Comparison of ENCODE assay signal across 19 cellular contexts in genomic region chr1:161616417-161616816, GRCh38. TPM values are rescaled to one million over a fixed set of nuclear protein-coding genes. Genes with fewer than 3 reads are reported as not detected.
A peak's percentile ranks its signal among the peaks of the same experiment; 100 is the strongest.
DNase-seq lines count a peak whose midpoint lies in the region; ATAC-seq, FAIRE-seq and TF ChIP-seq lines count a peak whose summit lies in the region.
"Not testable (repeated sequence)": the region's sequence is repeated elsewhere in the genome, so short reads cannot be mapped to it uniquely, and the experiment has no call there.
"Had no signal": no experiment of that assay in that cellular context is flagged by ENCODE, and none has a peak within 500 bp of the region (broad histone marks: within the 10 kb centered on the region; RNA-seq: fewer than 3 reads in every experiment).

No MANE protein-coding gene starts in this region.

- H4K8ac ChIP-seq in neuronal stem cell (ENCODE audit: low read depth, low read length) = not testable (repeated sequence)

- not testable (repeated sequence) for H3K79me2 ChIP-seq in K562 (ENCODE audit: control insufficient read depth, insufficient read depth, low read length)

- H3K9me1 ChIP-seq in K562 (ENCODE audit: control insufficient read depth, insufficient read depth, low read length) = not testable (repeated sequence)

- not testable (repeated sequence) for FAIRE-seq in K562 (lab: Jason Lieb, UNC); kidney (lab: Jason Lieb, UNC)

- H3K9me3 Mint-ChIP-seq in glutamatergic neuron (ENCODE audit: unreplicated experiment) = peaks cover 11% of the 10 kb centered on the region

- ATAC-seq in K562, right cardiac atrium: not testable (repeated sequence)

- H3K4ac ChIP-seq in neuronal stem cell (ENCODE audit: low read length) = not testable (repeated sequence)

- not testable (repeated sequence) for H3K4me1 Mint-ChIP-seq in glutamatergic neuron (ENCODE audit: low read depth, unreplicated experiment)

- peak overlapping the region; percentile 41 for H2BK12ac ChIP-seq in neuronal stem cell (ENCODE audit: low read length)

- TF ChIP-seq RAD21 in K562 (CRISPR knock-in tag; conservative IDR thresholded peaks at IDR 0.05 in 1 of 2, IDR thresholded peaks at IDR 0.05 in 1 of 2) = not testable (repeated sequence)

- not testable (repeated sequence) for H2BK120ac ChIP-seq in neuronal stem cell (ENCODE audit: low read depth, low read length)

- peak overlapping the region; percentile 94 for H3K18ac ChIP-seq in neuronal stem cell (ENCODE audit: low read length)

- H3K9ac ChIP-seq in K562 (ENCODE audit: insufficient read depth in 1 of 2, low read depth in 2 of 2, low read length in 2 of 2); kidney (ENCODE audit: low read length in 2 of 2); neuronal stem cell (ENCODE audit: low read depth, low read length, poor library complexity): not testable (repeated sequence)

- peak overlapping the region; percentile 91 for H3K27ac Mint-ChIP-seq in glutamatergic neuron (ENCODE audit: unreplicated experiment)

- BruUV-seq in K562 (replicated peaks; lab: Mats Ljungman, UMichigan) = not testable (repeated sequence)

- not testable (repeated sequence) for H3K27me3 Mint-ChIP-seq in glutamatergic neuron (ENCODE audit: unreplicated experiment)

- not testable (repeated sequence) for TF ChIP-seq POLR2A in K562 (conservative IDR thresholded peaks at IDR 0.05)

- 82% methylated on average over 10 of the region's 30 CpGs for WGBS in K562 (ENCODE audit: insufficient coverage, low coverage, missing lambda C conversion rate)
- 94% methylated on average over 30 of the region's 30 CpGs for WGBS in right cardiac atrium
- WGBS in neuronal stem cell (ENCODE audit: extremely low coverage in 2 of 2, insufficient read length in 2 of 2, insufficient replicate concordance in 1 of 2), 2 donors = no CpG with 5 or more reads among the region's 30 CpGs

- peak overlapping the region; percentile 38 for H3K14ac ChIP-seq in neuronal stem cell (ENCODE audit: low read length)

- not testable (repeated sequence) for H3K79me1 ChIP-seq in neuronal stem cell (ENCODE audit: low read depth, low read length)

- not testable (repeated sequence) for TF ChIP-seq EP300 in K562 (IDR thresholded peaks at IDR 0.05; ENCODE audit: low read length)

- H4K20me1 ChIP-seq in K562 (replicated peaks; ENCODE audit: control insufficient read depth, insufficient read depth, low read length) = not testable (repeated sequence)

- CTCF ChIA-PET in K562 (lab: Yijun Ruan, JAX; ENCODE audit: low intra/inter-chr PET ratio) = not testable (repeated sequence)

- not testable (repeated sequence) for H2BK15ac ChIP-seq in neuronal stem cell (ENCODE audit: low read length)

- H3K4me3 ChIP-seq in K562; right cardiac atrium (ENCODE audit: low read length); kidney (ENCODE audit: low read length in 2 of 2); neuronal stem cell (ENCODE audit: low read length in 2 of 2): not testable (repeated sequence)

- not testable (repeated sequence) for DNase-seq in K562 (ENCODE audit: extremely low read depth in 1 of 4, low spot score in 3 of 4); glutamatergic neuron; neuronal stem cell (ENCODE audit: low spot score)
- DNase-seq in right cardiac atrium (peak in 2 of 3 donors; percentile 27 to 49), kidney (peak; percentile 76)

- not testable (repeated sequence) for H3K36me3 Mint-ChIP-seq in glutamatergic neuron (ENCODE audit: unreplicated experiment)

- not testable (repeated sequence) for H3K36me3 ChIP-seq in K562 (ENCODE audit: control insufficient read depth, insufficient read depth, low read length); kidney (ENCODE audit: control insufficient read depth in 1 of 2, insufficient read depth in 2 of 2, low read length in 2 of 2); neuronal stem cell (replicated peaks in 1 of 2; ENCODE audit: control insufficient read depth in 2 of 2, insufficient read depth in 2 of 2, low read length in 2 of 2)

- not testable (repeated sequence) for H3K4me1 ChIP-seq in K562 (replicated peaks in 1 of 2; ENCODE audit: control insufficient read depth in 2 of 2, insufficient read depth in 2 of 2, low read length in 2 of 2); right cardiac atrium (ENCODE audit: control insufficient read depth, insufficient read depth, low read length); kidney (ENCODE audit: control insufficient read depth in 1 of 2, insufficient read depth in 1 of 2, low read depth in 1 of 2, low read length in 2 of 2); neuronal stem cell (ENCODE audit: control insufficient read depth in 2 of 2, insufficient read depth in 1 of 2, low read depth in 1 of 2, low read length in 2 of 2)

- not testable (repeated sequence) for H3K9me3 ChIP-seq in K562 (replicated peaks; ENCODE audit: control insufficient read depth, insufficient read depth, low read depth, low read length); right cardiac atrium (ENCODE audit: control insufficient read depth, low read length); kidney (ENCODE audit: control insufficient read depth in 1 of 2, low read length in 2 of 2); neuronal stem cell (replicated peaks in 1 of 2; ENCODE audit: control insufficient read depth in 2 of 2, insufficient read depth in 1 of 2, low read depth in 1 of 2, low read length in 2 of 2)

- not testable (repeated sequence) for H3K4me3 Mint-ChIP-seq in glutamatergic neuron (ENCODE audit: unreplicated experiment)

- H2BK5ac ChIP-seq in neuronal stem cell (ENCODE audit: low read length) = peak overlapping the region; percentile 66

- in situ Hi-C loops in K562 (cut with MboI) = not testable (repeated sequence)

- H2AFZ ChIP-seq in K562 (ENCODE audit: low read depth, low read length); neuronal stem cell (ENCODE audit: low read length): not testable (repeated sequence)

- intact Hi-C loops in K562 (cut with micrococcal nuclease); right cardiac atrium (cut with DNase I); kidney (cut with DNase I): not testable (repeated sequence)

- H3K4me2 ChIP-seq in K562 (ENCODE audit: insufficient read depth, low read length); neuronal stem cell (ENCODE audit: insufficient read depth, low read length, poor library complexity, severe bottlenecking): not testable (repeated sequence)

- not testable (repeated sequence) for TF ChIP-seq CTCF in K562 (IDR thresholded peaks at IDR 0.05 in 2 of 3, conservative IDR thresholded peaks at IDR 0.05 in 1 of 3; ENCODE audit: insufficient read depth in 2 of 3, low read depth in 1 of 3, low read length in 3 of 3); glutamatergic neuron (IDR thresholded peaks at IDR 0.05; ENCODE audit: partially characterized antibody, unreplicated experiment); kidney (IDR thresholded peaks at IDR 0.05; ENCODE audit: borderline replicate concordance, extremely low read depth, insufficient read depth)

- H4K91ac ChIP-seq in neuronal stem cell (ENCODE audit: low read depth, low read length, poor library complexity) = not testable (repeated sequence)

- not testable (repeated sequence) for H3K23ac ChIP-seq in neuronal stem cell (ENCODE audit: low read depth, low read length, poor library complexity)

- H3K27ac ChIP-seq in K562 (ENCODE audit: extremely low read depth, low read depth, low read length); right cardiac atrium (ENCODE audit: low read length); kidney (ENCODE audit: low read depth in 2 of 2, low read length in 2 of 2): not testable (repeated sequence)
- H3K27ac ChIP-seq in neuronal stem cell (replicated peaks; ENCODE audit: low read length) = peak overlapping the region; percentile 56

- H3K27me3 ChIP-seq in K562 (ENCODE audit: control insufficient read depth in 2 of 2, insufficient read depth in 2 of 2, low read length in 2 of 2); right cardiac atrium (ENCODE audit: control insufficient read depth, insufficient read depth); neuronal stem cell (ENCODE audit: control insufficient read depth in 3 of 3, insufficient read depth in 3 of 3, low read depth in 1 of 3, low read length in 3 of 3): not testable (repeated sequence)

- H2AK5ac ChIP-seq in neuronal stem cell (ENCODE audit: low read depth, low read length) = not testable (repeated sequence)

- POLR2A ChIA-PET in K562 (lab: Yijun Ruan, JAX) = not testable (repeated sequence)

RNA-seq across cellular contexts. Expression of gene FCGR3B, which starts 14.6 kb away (rescaled TPM):
- 1.4 and 2.2 TPM in 2 replicates for total RNA-seq in K562 (2011; cell fraction: chromatin; rRNA removed; ENCODE audit: low replicate concordance)
- total RNA-seq in K562 (2011; cell fraction: nucleolus; rRNA removed) = 1.3 and 2.0 TPM in 2 replicates
- 2.4 and 2.8 TPM in 2 replicates for total RNA-seq in K562 (2011; cell fraction: nucleoplasm; rRNA removed)
- total RNA-seq in K562 (2014; rRNA removed) = 0.08 and 0.18 TPM in 2 replicates
- 0.40 and 0.54 TPM in 2 replicates for total RNA-seq in K562 (2014; rRNA removed; fragmentation: Illumina TruSeq; extraction: Trizol)
- total RNA-seq in K562 (2015; rRNA removed; fragmentation: Illumina TruSeq; extraction: Trizol) = 0.19 and 0.36 TPM in 2 replicates
- 0.11 and 0.49 TPM in 2 replicates for total RNA-seq in K562 (2021)
- 0.87 and 1.1 TPM in 2 replicates for polyA plus RNA-seq in K562 (2011; rRNA removed)
- polyA plus RNA-seq in K562 (2011; cell fraction: cytosol; rRNA removed) = 0.18 and 0.25 TPM in 2 replicates
- 0.95 and 1.6 TPM in 2 replicates for polyA plus RNA-seq in K562 (2011; cell fraction: nucleus; rRNA removed)
- 0.55 and 1.00 TPM in 2 replicates for polyA plus RNA-seq in K562 (2012)
- polyA plus RNA-seq in K562 (2014; fragmentation: Illumina TruSeq; extraction: Trizol) = 0.27 and 0.35 TPM in 2 replicates
- polyA plus RNA-seq in K562 (2014; fragmentation: Nextera tagmentation; extraction: Ambion mirVana) = under 1 TPM; 0.41 TPM
- polyA plus RNA-seq in K562 (2014; rRNA removed) = 0.27 and 0.36 TPM in 2 replicates
- polyA minus RNA-seq in K562 (2011; rRNA and poly(A)+ RNA removed) = 1.1 and 1.4 TPM in 2 replicates
- polyA minus RNA-seq in K562 (2011; cell fraction: cytosol; rRNA and poly(A)+ RNA removed) = not detected in 2 replicates
- polyA minus RNA-seq in K562 (2011; cell fraction: nucleus; rRNA and poly(A)+ RNA removed) = 0.94 and 2.4 TPM in 2 replicates
- not detected for total RNA-seq in glutamatergic neuron (ENCODE audit: unreplicated experiment)
- 1 to 10 TPM; 3.0 to 4.6 (median 3.9) TPM for total RNA-seq in right cardiac atrium
- 0.29 TPM for polyA plus RNA-seq in right cardiac atrium
- total RNA-seq in kidney = 4.3 TPM
- not detected for polyA plus RNA-seq in kidney (ENCODE audit: insufficient read depth, low read depth, low replicate concordance)
- not detected for polyA plus RNA-seq in neuronal stem cell (2013, experiment 1 of 2)
- not detected for polyA plus RNA-seq in neuronal stem cell (2013, experiment 2 of 2)
- total RNA-seq: A172; A673; B cell; Caco-2; Calu3; CD4-positive, alpha-beta memory T cell; CD4-positive, alpha-beta T cell; CD4-positive, CD25-positive, alpha-beta regulatory T cell; CD8-positive, alpha-beta memory T cell; CD8-positive, alpha-beta T cell; Daoy had no signal
- polyA plus RNA-seq: A549; AG04450; BJ; CD4-positive, alpha-beta memory T cell; CD4-positive, CD25-positive, alpha-beta regulatory T cell had no signal

RNA-seq across cellular contexts. Expression of gene FCGR2B, which starts 46.5 kb away (rescaled TPM):
- total RNA-seq in K562 (2011; cell fraction: chromatin; rRNA removed; ENCODE audit: low replicate concordance) = 6.8 and 7.4 TPM in 2 replicates
- 5.1 and 7.0 TPM in 2 replicates for total RNA-seq in K562 (2011; cell fraction: nucleolus; rRNA removed)
- total RNA-seq in K562 (2011; cell fraction: nucleoplasm; rRNA removed) = 7.6 and 9.9 TPM in 2 replicates
- total RNA-seq in K562 (2014; rRNA removed) (1.6 and 3.1 TPM in 2 replicates), K562 (2014; rRNA removed; fragmentation: Illumina TruSeq; extraction: Trizol) (3.1 and 3.3 TPM in 2 replicates), K562 (2015; rRNA removed; fragmentation: Illumina TruSeq; extraction: Trizol) (1.7 and 2.0 TPM in 2 replicates), K562 (2021) (2.4 and 3.1 TPM in 2 replicates), glutamatergic neuron (ENCODE audit: unreplicated experiment) (not detected), right cardiac atrium (10 to 100 TPM in 2 of 4 donors, 1 to 10 TPM in 2; 3.7 to 21.7 (median 9.7) TPM), kidney (19.7 TPM)
- polyA plus RNA-seq in K562 (2011; rRNA removed) (4.0 and 14.5 TPM in 2 replicates), K562 (2014; fragmentation: Illumina TruSeq; extraction: Trizol) (3.9 and 4.1 TPM in 2 replicates), K562 (2014; fragmentation: Nextera tagmentation; extraction: Ambion mirVana) (1 to 10 TPM; 6.4 to 8.9 TPM), K562 (2014; rRNA removed) (3.3 and 4.1 TPM in 2 replicates), right cardiac atrium (3.3 TPM), kidney (ENCODE audit: insufficient read depth, low read depth, low replicate concordance) (4.0 TPM)
- polyA plus RNA-seq in K562 (2011; cell fraction: cytosol; rRNA removed) = 4.3 and 14.1 TPM in 2 replicates
- 10.8 and 35.5 TPM in 2 replicates for polyA plus RNA-seq in K562 (2011; cell fraction: nucleus; rRNA removed)
- polyA plus RNA-seq in K562 (2012) = 14.5 and 18.1 TPM in 2 replicates
- polyA minus RNA-seq in K562 (2011; rRNA and poly(A)+ RNA removed) = 3.1 and 8.7 TPM in 2 replicates
- polyA minus RNA-seq in K562 (2011; cell fraction: cytosol; rRNA and poly(A)+ RNA removed) = 0.86 and 1.5 TPM in 2 replicates
- 2.6 and 9.2 TPM in 2 replicates for polyA minus RNA-seq in K562 (2011; cell fraction: nucleus; rRNA and poly(A)+ RNA removed)
- polyA plus RNA-seq in neuronal stem cell (2013, experiment 1 of 2) = 0.01 TPM
- 0.07 TPM for polyA plus RNA-seq in neuronal stem cell (2013, experiment 2 of 2)
- total RNA-seq: A172; A673; Caco-2; Calu3; CD8-positive, alpha-beta T cell; Daoy had no signal
- polyA plus RNA-seq: A549, AG04450, BJ had no signal
